8 cellular contexts compared by ENCODE assay signal in the genomic region with DNA sequence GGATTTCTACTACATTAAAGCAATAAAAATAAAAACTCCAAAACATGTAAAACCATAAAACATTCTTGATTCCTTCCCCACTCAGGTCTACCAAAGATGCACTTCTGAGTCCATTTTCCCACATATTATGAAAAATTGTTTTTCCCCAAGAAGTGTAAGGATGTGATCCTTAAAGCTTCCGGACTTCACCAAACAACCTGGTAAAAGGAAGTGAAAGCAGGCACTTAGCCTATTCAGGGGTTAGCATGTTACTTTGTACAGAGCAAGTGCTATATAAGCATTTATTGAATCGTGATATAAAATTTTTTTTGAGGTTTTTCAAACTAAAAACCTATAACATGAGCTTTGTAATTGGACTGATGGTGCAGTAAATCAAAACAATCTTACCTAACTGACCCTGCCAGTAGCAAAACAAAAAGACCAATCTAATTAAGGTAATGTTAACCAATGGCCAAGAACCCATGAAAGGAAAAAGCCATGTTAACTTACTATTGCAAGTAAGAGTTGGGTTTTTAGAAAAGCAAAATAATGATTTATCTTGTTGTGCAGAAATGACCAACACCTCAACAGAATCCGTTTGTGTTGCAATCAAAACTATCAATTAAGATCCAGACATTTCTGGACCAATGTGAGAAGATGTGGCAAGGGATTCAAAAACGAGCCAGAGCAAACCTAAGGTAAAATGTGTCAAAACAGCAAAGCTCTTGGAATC. TPM values are rescaled to one million over a fixed set of nuclear protein-coding genes. Genes with fewer than 3 reads are reported as not detected.
DNase-seq lines count a peak whose midpoint lies in the region; ATAC-seq, FAIRE-seq and TF ChIP-seq lines count a peak whose summit lies in the region.

No MANE protein-coding gene starts in this region.

- peak overlapping the region; percentile 92 for H3K9ac ChIP-seq in fibroblast of lung (ENCODE audit: insufficient read depth, low read length)

- TF ChIP-seq CTCF in Peyer's patch (IDR thresholded peaks at IDR 0.05), result no peak
- TF ChIP-seq CTCF in fibroblast of lung (conservative IDR thresholded peaks at IDR 0.05 in 1 of 2, IDR thresholded peaks at IDR 0.05 in 1 of 2; ENCODE audit: low read depth in 1 of 2, low read length in 2 of 2), result no peak
- TF ChIP-seq CTCF in retinal pigment epithelial cell (conservative IDR thresholded peaks at IDR 0.05; ENCODE audit: low read depth, low read length), result no peak

- H3K9me3 ChIP-seq in Peyer's patch, result no peaks in the 10 kb centered on the region
- H3K9me3 ChIP-seq in fibroblast of lung (ENCODE audit: control insufficient read depth, insufficient read depth, low read depth, low read length), result no peaks in the 10 kb centered on the region

- H2AFZ ChIP-seq in fibroblast of lung (ENCODE audit: low read length), result no peak overlapping the region

- DNase-seq in GM12891 (ENCODE audit: insufficient read length, low spot score) (no peak), Peyer's patch (no peak), fibroblast of lung (ENCODE audit: low read depth in 2 of 2) (no peak), retinal pigment epithelial cell (ENCODE audit: low read depth) (no peak)

- H3K36me3 ChIP-seq in Peyer's patch (no peaks in the 10 kb centered on the region), fibroblast of lung (ENCODE audit: control insufficient read depth, insufficient read depth, low read length) (no peaks in the 10 kb centered on the region)

- H4K20me1 ChIP-seq in fibroblast of lung (ENCODE audit: control insufficient read depth, extremely low read depth, insufficient read depth, low read length), result peaks cover 3% of the 10 kb centered on the region

- no peak for ATAC-seq in HG02623 (IDR thresholded peaks at IDR 0.05; ENCODE audit: unreplicated experiment)
- ATAC-seq in HG02981 (IDR thresholded peaks at IDR 0.05; ENCODE audit: unreplicated experiment), result no peak
- ATAC-seq in GM21529 (IDR thresholded peaks at IDR 0.05; ENCODE audit: unreplicated experiment), result no peak
- no peak for ATAC-seq in GM21737 (IDR thresholded peaks at IDR 0.05; ENCODE audit: unreplicated experiment)

- H3K4me3 ChIP-seq in Peyer's patch (peak overlapping the region; percentile 95 to 98 (median 96)), fibroblast of lung (replicated peaks in 1 of 4; ENCODE audit: control extremely low read depth in 1 of 4, insufficient read depth in 1 of 4, low read depth in 3 of 4, low read length in 4 of 4) (peak overlapping the region; percentile 89 to 95 (median 92)), retinal pigment epithelial cell (ENCODE audit: low read length) (peak overlapping the region; percentile 82)

- FAIRE-seq in GM12891 (lab: Jason Lieb, UNC), result peak; percentile 16

- no peak for TF ChIP-seq POLR2A in GM12891 (IDR thresholded peaks at IDR 0.05; ENCODE audit: low read depth, low read length)
- peak in 1 of 2 donors; percentile 8 for TF ChIP-seq POLR2A in Peyer's patch (IDR thresholded peaks at IDR 0.05)

- H3K79me2 ChIP-seq in fibroblast of lung (ENCODE audit: control insufficient read depth, insufficient read depth, low read length), result peaks cover 80% of the 10 kb centered on the region

- peak overlapping the region; percentile 95 for H3K4me2 ChIP-seq in fibroblast of lung (ENCODE audit: extremely low read depth, insufficient read depth, low read length)

- H3K4me1 ChIP-seq in Peyer's patch, result peaks cover 3 to 52% (median 18%) of the 10 kb centered on the region in 4 donors
- H3K4me1 ChIP-seq in fibroblast of lung (ENCODE audit: control insufficient read depth, extremely low read depth, insufficient read depth, low read length), result peaks cover 3% of the 10 kb centered on the region

- H3K27ac ChIP-seq in Peyer's patch (peak overlapping the region; percentile 90 to 97 (median 94)), fibroblast of lung (ENCODE audit: insufficient read depth, low read length) (peak overlapping the region; percentile 90)

- H3K27me3 ChIP-seq in Peyer's patch, result no peaks in the 10 kb centered on the region
- H3K27me3 ChIP-seq in fibroblast of lung (ENCODE audit: control insufficient read depth, insufficient read depth, low read length), result no peaks in the 10 kb centered on the region

TF ChIP-seq in GM12891, 5 proteins besides CTCF, POLR2A, EP300 and RAD21:
- TF ChIP-seq POLR2AphosphoS5 (IDR thresholded peaks at IDR 0.05; ENCODE audit: low read depth, low read length) (no peak), SPI1 (IDR thresholded peaks at IDR 0.05; ENCODE audit: low read depth, low read length) (peak; percentile 94)

RNA-seq across cellular contexts. Expression of gene SETD2, which starts 1.8 kb away (rescaled TPM):
- polyA plus RNA-seq in GM12891 (2012; ENCODE audit: low read depth, missing spikeins), result 16.2 TPM
- 100 to 1,000 TPM in 1 of 4 donors, 10 to 100 TPM in 3; 75.8 to 173 (median 82.2) TPM for total RNA-seq in Peyer's patch
- total RNA-seq in fibroblast of lung, result 30.8 and 35.3 TPM in 2 replicates
- polyA plus RNA-seq in fibroblast of lung, result 19.2 and 22.5 TPM in 2 replicates
- polyA plus RNA-seq in fibroblast of lung (2012), result 13.7 and 18.1 TPM in 2 replicates
- polyA minus RNA-seq in fibroblast of lung (ENCODE audit: low replicate concordance), result 11.7 and 15.4 TPM in 2 replicates
